ENCODE assay signal across 1 cellular context in genomic region chr6:159676804-159677203, GRCh38.
TF ChIP-seq lines count a peak whose summit lies in the region.

No MANE protein-coding gene starts in this region.

TF ChIP-seq in IMR-90, 13 proteins besides CTCF, POLR2A, EP300 and RAD21 (continued from another document):
- TF ChIP-seq, protein P1, sequence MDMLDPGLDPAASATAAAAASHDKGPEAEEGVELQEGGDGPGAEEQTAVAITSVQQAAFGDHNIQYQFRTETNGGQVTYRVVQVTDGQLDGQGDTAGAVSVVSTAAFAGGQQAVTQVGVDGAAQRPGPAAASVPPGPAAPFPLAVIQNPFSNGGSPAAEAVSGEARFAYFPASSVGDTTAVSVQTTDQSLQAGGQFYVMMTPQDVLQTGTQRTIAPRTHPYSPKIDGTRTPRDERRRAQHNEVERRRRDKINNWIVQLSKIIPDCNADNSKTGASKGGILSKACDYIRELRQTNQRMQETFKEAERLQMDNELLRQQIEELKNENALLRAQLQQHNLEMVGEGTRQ (IDR thresholded peaks at IDR 0.05; ENCODE audit: low read depth, low read length), result no peak
- no peak for TF ChIP-seq FOS (IDR thresholded peaks at IDR 0.05; ENCODE audit: low read depth, low read length)
- no peak for TF ChIP-seq MXI1 (IDR thresholded peaks at IDR 0.05; ENCODE audit: borderline replicate concordance, low read depth, low read length)
- no peak for TF ChIP-seq MAZ (IDR thresholded peaks at IDR 0.05; ENCODE audit: borderline replicate concordance, low read depth, low read length)
- no peak for TF ChIP-seq BHLHE40 (IDR thresholded peaks at IDR 0.05; ENCODE audit: low read depth, low read length)
- no peak for TF ChIP-seq NFE2L2 (IDR thresholded peaks at IDR 0.05; ENCODE audit: low read depth, low read length)
- no peak for TF ChIP-seq MAFK (IDR thresholded peaks at IDR 0.05; ENCODE audit: low read depth, low read length)
- TF ChIP-seq CHD1 (IDR thresholded peaks at IDR 0.05; ENCODE audit: low read depth, low read length), result no peak
- no peak for TF ChIP-seq RCOR1 (IDR thresholded peaks at IDR 0.05; ENCODE audit: insufficient replicate concordance, low read length)
- no peak for TF ChIP-seq RFX5 (IDR thresholded peaks at IDR 0.05; ENCODE audit: low read depth, low read length)
